8 cellular contexts compared by ENCODE assay signal in the genomic region with DNA sequence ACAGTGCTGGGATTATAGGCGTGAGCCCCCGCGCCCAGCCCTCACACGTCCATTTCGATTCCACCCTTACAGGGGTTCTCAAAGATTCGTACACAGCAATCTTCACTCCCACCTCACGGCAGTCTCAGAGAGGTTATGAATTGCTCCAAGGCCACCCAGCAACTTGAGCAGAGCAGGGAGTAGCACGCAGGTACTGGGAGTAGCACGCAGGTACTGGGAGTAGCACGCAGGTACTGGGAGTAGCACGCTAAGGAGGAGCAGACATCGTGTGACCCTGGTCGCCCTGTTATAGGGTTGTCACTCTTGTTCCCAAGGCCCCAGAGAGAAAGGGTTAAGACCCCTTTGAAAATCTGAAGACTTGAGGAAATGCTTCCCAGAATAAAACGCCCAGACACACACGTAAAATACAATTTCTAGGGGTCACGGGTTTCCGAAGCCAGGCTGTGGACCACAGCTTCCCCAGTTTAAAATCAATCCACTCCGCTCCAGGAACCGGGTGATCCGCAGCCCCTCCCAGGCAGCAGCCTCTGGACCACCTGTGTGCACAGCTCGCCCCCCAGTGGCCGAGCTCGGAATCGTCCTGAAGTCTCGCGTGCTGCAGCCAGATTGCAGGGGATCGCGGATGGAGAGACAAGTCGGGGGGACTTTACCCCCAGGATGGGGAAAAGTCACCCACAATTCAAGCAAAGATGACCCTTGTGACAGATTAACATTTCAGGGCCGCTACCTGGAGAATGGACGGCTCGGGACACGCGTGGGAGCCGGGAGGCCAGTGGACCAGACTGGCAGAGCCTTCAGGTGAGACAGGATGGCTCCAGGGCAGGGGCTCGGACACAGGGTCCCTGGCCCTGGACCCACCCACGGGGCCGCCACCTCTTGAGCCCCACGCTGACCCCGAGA.
DNase-seq lines count a peak whose midpoint lies in the region; ATAC-seq and TF ChIP-seq lines count a peak whose summit lies in the region.

No MANE protein-coding gene starts in this region.

- peaks cover 9% of the 10 kb centered on the region for H3K36me3 Mint-ChIP-seq in activated naive CD8-positive, alpha-beta T cell treated with anti-CD3 and anti-CD28 coated beads, Interleukin-2, amount 50 U/mL, for 24 hours (ENCODE audit: low read depth)

- peaks cover 25% of the 10 kb centered on the region for H3K27me3 Mint-ChIP-seq in activated naive CD8-positive, alpha-beta T cell treated with anti-CD3 and anti-CD28 coated beads, Interleukin-2, amount 50 U/mL, for 24 hours

- no peak overlapping the region for H3K27ac Mint-ChIP-seq in activated naive CD8-positive, alpha-beta T cell treated with anti-CD3 and anti-CD28 coated beads, Interleukin-2, amount 50 U/mL, for 24 hours

- peak overlapping the region; percentile 43 for H3K4me3 Mint-ChIP-seq in activated naive CD8-positive, alpha-beta T cell treated with anti-CD3 and anti-CD28 coated beads, Interleukin-2, amount 50 U/mL, for 24 hours

- H3K27ac ChIP-seq in right atrium auricular region: no peak overlapping the region

- peaks cover 0 to 26% of the 10 kb centered on the region in 2 donors for H3K4me1 ChIP-seq in right atrium auricular region

- no peak for ATAC-seq in activated naive CD8-positive, alpha-beta T cell treated with anti-CD3 and anti-CD28 coated beads, Interleukin-2, amount 50 U/mL, for 24 hours
- peak; percentile 61 for ATAC-seq in sciatic nerve
- ATAC-seq in HG02840 (IDR thresholded peaks at IDR 0.05; ENCODE audit: low FRiP score, unreplicated experiment): no peak
- no peak for ATAC-seq in HG03097 (IDR thresholded peaks at IDR 0.05; ENCODE audit: low FRiP score, unreplicated experiment)

- no peaks in the 10 kb centered on the region for H3K9me3 ChIP-seq in right atrium auricular region

- peak; percentile 96 for TF ChIP-seq CTCF in GM10266 (IDR thresholded peaks at IDR 0.05; ENCODE audit: control insufficient read depth, insufficient read depth, low read depth, missing control alignments)
- peak; percentile 96 to 98 for TF ChIP-seq CTCF in right atrium auricular region (IDR thresholded peaks at IDR 0.05)

- no peaks in the 10 kb centered on the region for H3K36me3 ChIP-seq in right atrium auricular region

- intact Hi-C loops in sciatic nerve (cut with DNase I): loop anchor here (5.0 kb wide), 1 partner anchor 734 kb away; no protein-coding TSS in a partner anchor

- H3K9me3 Mint-ChIP-seq in activated naive CD8-positive, alpha-beta T cell treated with anti-CD3 and anti-CD28 coated beads, Interleukin-2, amount 50 U/mL, for 24 hours: peaks cover 8% of the 10 kb centered on the region

- no peaks in the 10 kb centered on the region for H3K27me3 ChIP-seq in right atrium auricular region

- peaks cover 49% of the 10 kb centered on the region for H3K4me1 Mint-ChIP-seq in activated naive CD8-positive, alpha-beta T cell treated with anti-CD3 and anti-CD28 coated beads, Interleukin-2, amount 50 U/mL, for 24 hours

- DNase-seq in GM10266 (ENCODE audit: extremely low spot score) (peak; percentile 77), NCI-H1105 treated with DMSO at 0.1 percent for 48 hours (lab: John Stamatoyannopoulos, UW) (peak; percentile 41), T-helper 1 cell (peak; percentile 52 to 74 (median 65)), right atrium auricular region (ENCODE audit: low spot score) (peak; percentile 90), sciatic nerve (ENCODE audit: low spot score) (peak; percentile 95)
- peak; percentile 93 for DNase-seq in activated naive CD8-positive, alpha-beta T cell treated with anti-CD3 and anti-CD28 coated beads, Interleukin-2, amount 50 U/mL, for 24 hours

- H3K4me3 ChIP-seq in right atrium auricular region: no peak overlapping the region

Comparison
In these comparisons a context has a peak if more than half of its experiments do, and no peak if none do; other contexts are left out.
1. DNase-seq: peak in every context shown above with its lines; median percentile 95 in sciatic nerve; 93 in activated naive CD8-positive, alpha-beta T cell treated with anti-CD3 and anti-CD28 coated beads, Interleukin-2, amount 50 U/mL, for 24 hours; 90 in right atrium auricular region; 77 in GM10266; 65 in T-helper 1 cell; 41 in NCI-H1105 treated with DMSO at 0.1 percent for 48 hours.